ENCODE assay signal across 19 cellular contexts in genomic region chr1:43688109-43688387, GRCh38. TPM values are rescaled to one million over a fixed set of nuclear protein-coding genes. Genes with fewer than 3 reads are reported as not detected.
DNase-seq lines count a peak whose midpoint lies in the region; ATAC-seq and TF ChIP-seq lines count a peak whose summit lies in the region.
"Had no signal": no experiment of that assay in that cellular context is flagged by ENCODE, and none has a peak within 500 bp of the region (broad histone marks: within the 10 kb centered on the region; RNA-seq: fewer than 3 reads in every experiment).

No MANE protein-coding gene starts in this region.

- CTCF ChIA-PET in IMR-90 (lab: Yijun Ruan, JAX) = interaction anchor here (0.6 to 1.1 kb wide), 2 partner anchors 21 to 360 kb away, joined by 3 read pairs; no protein-coding TSS in a partner anchor
- CTCF ChIA-PET in mammary epithelial cell (lab: Charles Lee; ENCODE audit: low non-redundant PET) = no interaction called here

- H3K18ac ChIP-seq in IMR-90 (ENCODE audit: low read depth, low read length) = no peak overlapping the region
- no peak overlapping the region for H3K18ac ChIP-seq in mesendoderm (ENCODE audit: low read length)

- H3K9me3 ChIP-seq in IMR-90 (ENCODE audit: control insufficient read depth, insufficient read depth, low read length) (no peaks in the 10 kb centered on the region), mesodermal cell (ENCODE audit: control insufficient read depth, low read length) (no peaks in the 10 kb centered on the region), mammary epithelial cell (replicated peaks; ENCODE audit: insufficient read depth, low read length) (no peaks in the 10 kb centered on the region)

- ATAC-seq in IMR-90 (ENCODE audit: low read depth) (no peak), HG03039 (IDR thresholded peaks at IDR 0.05; ENCODE audit: unreplicated experiment) (no peak)
- ATAC-seq: HCT116 had no signal

- H3K79me2 ChIP-seq in ACC112 (ENCODE audit: control insufficient read depth, insufficient read depth, low read length, unreplicated experiment) = no peaks in the 10 kb centered on the region
- peaks cover 2% of the 10 kb centered on the region for H3K79me2 ChIP-seq in mammary epithelial cell (ENCODE audit: insufficient read depth, low read length)
- no peaks in the 10 kb centered on the region for H3K79me2 ChIP-seq in mesendoderm (ENCODE audit: control insufficient read depth, insufficient read depth, low read length)

- H2BK5ac ChIP-seq in IMR-90 (ENCODE audit: low read depth, low read length, poor library complexity, severe bottlenecking) = no peak overlapping the region
- H2BK5ac ChIP-seq in mesendoderm (ENCODE audit: low read length) = no peak overlapping the region

- H2AK5ac ChIP-seq in IMR-90 (ENCODE audit: low read depth, low read length) = no peak overlapping the region
- no peak overlapping the region for H2AK5ac ChIP-seq in mesendoderm (ENCODE audit: low read length)

- whole genome bisulfite sequencing in IMR-90 (ENCODE audit: extremely low coverage in 2 of 2, insufficient read length in 1 of 2), 2 experiments = no CpG with 5 or more reads among the region's 2 CpGs
- 90% methylated on average over 2 of the region's 2 CpGs; no CpG with 5 or more reads in 1 of the 2 experiments for WGBS in mesodermal cell (ENCODE audit: insufficient coverage in 2 of 2), 2 experiments
- WGBS in mammary epithelial cell (ENCODE audit: low coverage, missing lambda C conversion rate) = 100% methylated on average over 2 of the region's 2 CpGs
- WGBS in mesendoderm (ENCODE audit: extremely low coverage, insufficient coverage, low lambda C conversion rate) = no CpG with 5 or more reads among the region's 2 CpGs

- H3K4me3 ChIP-seq in ACC112 (ENCODE audit: low read depth, low read length) (no peak overlapping the region), IMR-90 (ENCODE audit: insufficient read depth, low read depth, low read length) (no peak overlapping the region), brain microvascular endothelial cell (ENCODE audit: low read depth, low read length) (no peak overlapping the region), mesodermal cell (ENCODE audit: extremely low read depth, insufficient read depth, low read length, poor library complexity, severe bottlenecking) (no peak overlapping the region), mammary epithelial cell (replicated peaks in 1 of 3; ENCODE audit: insufficient read depth in 1 of 3, low read depth in 2 of 3, low read length in 3 of 3) (no peak overlapping the region), mesendoderm (ENCODE audit: low read length) (no peak overlapping the region)
- H3K4me3 ChIP-seq: PC-9 had no signal

- H3K79me1 ChIP-seq in IMR-90 (ENCODE audit: low read depth in 1 of 2, low read length in 2 of 2) = peaks cover 34 to 60% of the 10 kb centered on the region in 2 experiments
- H3K79me1 ChIP-seq in mesendoderm (ENCODE audit: low read length) = no peaks in the 10 kb centered on the region

- TF ChIP-seq RAD21 in IMR-90 (IDR thresholded peaks at IDR 0.05; ENCODE audit: low read length) = no peak

- no peak overlapping the region for H3K14ac ChIP-seq in IMR-90 (replicated peaks; ENCODE audit: low read depth, low read length)

- peak overlapping the region; percentile 3; the same call in 1 of the 2 replicates for H3K23ac ChIP-seq in IMR-90 (ENCODE audit: low read depth, low read length)
- no peak overlapping the region for H3K23ac ChIP-seq in mesendoderm (ENCODE audit: low read length)

- DNase-seq in IMR-90 (no peak), brain microvascular endothelial cell (no peak), activated gamma-delta T cell (lab: John Stamatoyannopoulos, UW) (no peak), mammary epithelial cell (no peak), mesendoderm (no peak)
- DNase-seq: Calu3; CD4-positive, CD25-positive, alpha-beta regulatory T cell; DMS79; KG1; NCI-H1048; NCI-H2107; NCI-H345; NCI-H69; PC-9 had no signal

- H4K8ac ChIP-seq in IMR-90 (ENCODE audit: low read depth in 2 of 2, low read length in 2 of 2) (no peak overlapping the region), mesendoderm (ENCODE audit: low read depth, low read length) (no peak overlapping the region)

- no peak overlapping the region for H4K91ac ChIP-seq in IMR-90 (ENCODE audit: insufficient read depth, low read depth, low read length)

- TF ChIP-seq POLR2A in IMR-90 (IDR thresholded peaks at IDR 0.05; ENCODE audit: low read depth, low read length) = no peak

- TF ChIP-seq CTCF in IMR-90 (conservative IDR thresholded peaks at IDR 0.05; ENCODE audit: low read depth, low read length) (no peak), brain microvascular endothelial cell (IDR thresholded peaks at IDR 0.05; ENCODE audit: low read depth, low read length, missing control alignments) (no peak), mammary epithelial cell (conservative IDR thresholded peaks at IDR 0.05 in 1 of 2, IDR thresholded peaks at IDR 0.05 in 1 of 2; ENCODE audit: extremely low read depth in 1 of 2, insufficient read depth in 1 of 2, low read depth in 1 of 2, low read length in 2 of 2) (no peak)

- no peak overlapping the region for H3K9ac ChIP-seq in IMR-90 (ENCODE audit: low read depth, low read length)
- no peak overlapping the region for H3K9ac ChIP-seq in mammary epithelial cell (ENCODE audit: insufficient read depth, low read length)
- H3K9ac ChIP-seq in mesendoderm (ENCODE audit: low read length) = no peak overlapping the region

- POLR2A ChIA-PET in IMR-90 (lab: Charles Lee; ENCODE audit: unreplicated experiment) = no interaction called here

- H3K56ac ChIP-seq in IMR-90 (ENCODE audit: extremely low read depth, insufficient read depth, low read length) (no peak overlapping the region), mesendoderm (ENCODE audit: low read length) (no peak overlapping the region)

- in situ Hi-C loops in IMR-90 (cut with MboI; ENCODE audit: low sequenced_read_pairs) = no loop called here
- in situ Hi-C loops in brain microvascular endothelial cell (cut with HindIII; ENCODE audit: low pct_ligation_motif_present, low sequenced_read_pairs) = no loop called here
- in situ Hi-C loops in mammary epithelial cell (cut with MboI; ENCODE audit: low sequenced_read_pairs in 2 of 2) = no loop called here

- H2BK20ac ChIP-seq in IMR-90 (ENCODE audit: low read depth, low read length) = no peak overlapping the region

- H3K36me3 ChIP-seq in ACC112 (ENCODE audit: insufficient read depth, low read length) (peaks cover 36% of the 10 kb centered on the region; the same call in 1 of the 2 replicates), IMR-90 (ENCODE audit: control insufficient read depth, insufficient read depth, low read length) (peaks cover 79% of the 10 kb centered on the region), brain microvascular endothelial cell (replicated peaks) (peaks cover 91% of the 10 kb centered on the region), mesodermal cell (ENCODE audit: control insufficient read depth, insufficient read depth, low read length) (peaks cover 95% of the 10 kb centered on the region), mammary epithelial cell (ENCODE audit: insufficient read depth, low read length) (peaks cover 46% of the 10 kb centered on the region), mesendoderm (ENCODE audit: control insufficient read depth, insufficient read depth, low read length) (peaks cover 36% of the 10 kb centered on the region)

- H3K4ac ChIP-seq in IMR-90 (ENCODE audit: low read depth, low read length) = no peak overlapping the region
- no peak overlapping the region for H3K4ac ChIP-seq in mesendoderm (ENCODE audit: low read depth, low read length)

- H4K20me1 ChIP-seq in IMR-90 (ENCODE audit: insufficient read depth, low read length) = peaks cover 20% of the 10 kb centered on the region; the same call in 1 of the 2 replicates
- H4K20me1 ChIP-seq in mammary epithelial cell (ENCODE audit: insufficient read depth, low read length) = no peaks in the 10 kb centered on the region

- H3K9me1 ChIP-seq in IMR-90 (ENCODE audit: insufficient read depth, low read length) = peaks cover 9% of the 10 kb centered on the region; the same call in 1 of the 2 replicates

- no peak overlapping the region for H2BK15ac ChIP-seq in IMR-90 (ENCODE audit: low read depth, low read length)
- no peak overlapping the region for H2BK15ac ChIP-seq in mesendoderm (replicated peaks; ENCODE audit: low read depth)

- H2BK120ac ChIP-seq in IMR-90 (ENCODE audit: low read depth, low read length) = no peak overlapping the region
- H2BK120ac ChIP-seq in mesendoderm (ENCODE audit: low read depth, low read length) = no peak overlapping the region

- intact Hi-C loops in IMR-90 (cut with micrococcal nuclease) = no loop called here
- intact Hi-C loops in mammary epithelial cell (cut with micrococcal nuclease) = no loop called here

- H2AFZ ChIP-seq in ACC112 (ENCODE audit: low read length, unreplicated experiment) = no peak overlapping the region
- no peak overlapping the region for H2AFZ ChIP-seq in IMR-90 (replicated peaks; ENCODE audit: low read length, poor library complexity)
- H2AFZ ChIP-seq in mammary epithelial cell (ENCODE audit: low read depth, low read length) = no peak overlapping the region
- H2AFZ ChIP-seq: PC-9 had no signal

- BruUV-seq in IMR-90 (replicated peaks; lab: Mats Ljungman, UMichigan) (no TSS peak), mammary epithelial cell (replicated peaks; lab: Mats Ljungman, UMichigan) (no TSS peak)

- H3K27me3 ChIP-seq in ACC112 (ENCODE audit: insufficient read depth, low read length) (no peaks in the 10 kb centered on the region), IMR-90 (ENCODE audit: control insufficient read depth, insufficient read depth, low read length) (no peaks in the 10 kb centered on the region), brain microvascular endothelial cell (replicated peaks) (no peaks in the 10 kb centered on the region), mammary epithelial cell (ENCODE audit: insufficient read depth, low read length) (no peaks in the 10 kb centered on the region), mesendoderm (ENCODE audit: insufficient read depth, low read length, poor library complexity) (no peaks in the 10 kb centered on the region)

- H3K4me2 ChIP-seq in IMR-90 (ENCODE audit: low read depth, low read length) (no peak overlapping the region), mammary epithelial cell (ENCODE audit: insufficient read depth, low read depth, low read length) (no peak overlapping the region), mesendoderm (ENCODE audit: low read length) (no peak overlapping the region)
- H3K4me2 ChIP-seq: PC-9 had no signal

- H4K5ac ChIP-seq in IMR-90 (ENCODE audit: low read depth, low read length) (no peak overlapping the region), mesendoderm (ENCODE audit: low read length) (no peak overlapping the region)

- H3K4me1 ChIP-seq in ACC112 (ENCODE audit: control insufficient read depth, insufficient read depth, low read length, unreplicated experiment) (peaks cover 27% of the 10 kb centered on the region), IMR-90 (ENCODE audit: control insufficient read depth, insufficient read depth, low read length) (peaks cover 4% of the 10 kb centered on the region), mesodermal cell (ENCODE audit: control insufficient read depth, insufficient read depth, low read length, poor library complexity, severe bottlenecking) (peaks cover 5% of the 10 kb centered on the region), mammary epithelial cell (ENCODE audit: insufficient read depth, low read length) (peaks cover 5% of the 10 kb centered on the region), mesendoderm (ENCODE audit: control insufficient read depth, low read depth, low read length) (no peaks in the 10 kb centered on the region)

- peak overlapping the region; percentile 49 for H3K27ac ChIP-seq in ACC112 (ENCODE audit: low read depth, low read length)
- H3K27ac ChIP-seq in IMR-90 (ENCODE audit: insufficient read depth, low read length) = no peak overlapping the region
- H3K27ac ChIP-seq in brain microvascular endothelial cell = peak overlapping the region; percentile 47
- H3K27ac ChIP-seq in mesodermal cell (ENCODE audit: low read depth, low read length, severe bottlenecking) = peak overlapping the region; percentile 45
- H3K27ac ChIP-seq in mammary epithelial cell (ENCODE audit: insufficient read depth, low read depth, low read length) = no peak overlapping the region
- no peak overlapping the region for H3K27ac ChIP-seq in mesendoderm (ENCODE audit: low read depth, low read length)
- H3K27ac ChIP-seq: HL-60, PC-9 had no signal

- no peak overlapping the region for H2AK9ac ChIP-seq in IMR-90 (replicated peaks; ENCODE audit: low read depth, low read length, poor library complexity)

- dilution Hi-C loops in IMR-90 (cut with HindIII; ENCODE audit: low sequenced_read_pairs, unreplicated experiment) (no loop called here), mammary epithelial cell (cut with HindIII; ENCODE audit: low sequenced_read_pairs) (no loop called here)

RNA-seq across cellular contexts. Expression of gene ST3GAL3, which starts 19.3 kb away (rescaled TPM):
- total RNA-seq in IMR-90 (2012; rRNA removed) (10.3 and 12.0 TPM in 2 replicates), mammary epithelial cell (10 to 100 TPM; 10.7 to 20.2 TPM)
- polyA plus RNA-seq in IMR-90 (2012; rRNA removed) (14.8 and 16.3 TPM in 2 replicates), mammary epithelial cell (7.8 TPM)
- 17.5 and 28.5 TPM in 2 replicates for polyA plus RNA-seq in IMR-90 (2012; cell fraction: cytosol; rRNA removed)
- 25.8 and 30.3 TPM in 2 replicates for polyA plus RNA-seq in IMR-90 (2012; cell fraction: nucleus; rRNA removed; ENCODE audit: low replicate concordance)
- 22.4 TPM for polyA plus RNA-seq in mesodermal cell (2013, experiment 1 of 2)
- 16.2 TPM for polyA plus RNA-seq in mesodermal cell (2013, experiment 2 of 2)
- polyA minus RNA-seq in mammary epithelial cell = 60.4 TPM
- 2.9 TPM for polyA plus RNA-seq in mesendoderm (2013, experiment 1 of 2)
- polyA plus RNA-seq in mesendoderm (2013, experiment 2 of 2) = 3.0 TPM

RNA-seq across cellular contexts. Expression of gene KDM4A, which starts 38.1 kb away (rescaled TPM):
- total RNA-seq in IMR-90 (2012; rRNA removed) (41.1 and 47.3 TPM in 2 replicates), mammary epithelial cell (10 to 100 TPM; 52.5 to 59.7 TPM)
- polyA plus RNA-seq in IMR-90 (2012; rRNA removed) (21.1 and 23.8 TPM in 2 replicates), mammary epithelial cell (18.3 TPM)
- polyA plus RNA-seq in IMR-90 (2012; cell fraction: cytosol; rRNA removed) = 9.6 and 14.6 TPM in 2 replicates
- 13.8 and 34.2 TPM in 2 replicates for polyA plus RNA-seq in IMR-90 (2012; cell fraction: nucleus; rRNA removed; ENCODE audit: low replicate concordance)
- 37.0 TPM for polyA plus RNA-seq in mesodermal cell (2013, experiment 1 of 2)
- 33.3 TPM for polyA plus RNA-seq in mesodermal cell (2013, experiment 2 of 2)
- 85.9 TPM for polyA minus RNA-seq in mammary epithelial cell
- 26.4 TPM for polyA plus RNA-seq in mesendoderm (2013, experiment 1 of 2)
- polyA plus RNA-seq in mesendoderm (2013, experiment 2 of 2) = 27.4 TPM

Comparison
In these comparisons a context has a peak if more than half of its experiments do, and no peak if none do; other contexts are left out.
1. H3K27ac ChIP-seq: peak in ACC112 (single experiment), brain microvascular endothelial cell (single experiment) and mesodermal cell (single experiment); none in IMR-90 (single experiment), mammary epithelial cell (single experiment) and mesendoderm (single experiment).